15 cellular contexts compared by ENCODE assay signal in genomic region chr1:207755846-207756692, GRCh38. TPM values are rescaled to one million over a fixed set of nuclear protein-coding genes. Genes with fewer than 3 reads are reported as not detected.
A peak's percentile ranks its signal among the peaks of the same experiment; 100 is the strongest.
DNase-seq lines count a peak whose midpoint lies in the region; ATAC-seq and TF ChIP-seq lines count a peak whose summit lies in the region.
"Had no signal": no experiment of that assay in that cellular context is flagged by ENCODE, and none has a peak within 500 bp of the region (broad histone marks: within the 10 kb centered on the region; RNA-seq: fewer than 3 reads in every experiment).

No MANE protein-coding gene starts in this region.

- H3K4me1 Mint-ChIP-seq in activated T-cell treated with anti-CD3 and anti-CD28 coated beads, Interleukin-2, amount 50 U/mL, for 24 hours (ENCODE audit: low read depth): peaks cover 56% of the 10 kb centered on the region
- peaks cover 56% of the 10 kb centered on the region for H3K4me1 Mint-ChIP-seq in T-helper 17 cell

- H3K9me3 ChIP-seq in T-helper 17 cell (ENCODE audit: control insufficient read depth, low read length, poor library complexity, severe bottlenecking) (no peaks in the 10 kb centered on the region), spleen (no peaks in the 10 kb centered on the region)

- H3K27ac Mint-ChIP-seq in activated T-cell treated with anti-CD3 and anti-CD28 coated beads, Interleukin-2, amount 50 U/mL, for 24 hours: peak overlapping the region; percentile 74
- peak overlapping the region; percentile 92 for H3K27ac Mint-ChIP-seq in T-helper 17 cell

- ATAC-seq in T-helper 17 cell: no peak
- peak; percentile 42 for ATAC-seq in esophagus mucosa
- ATAC-seq in GM21717 (IDR thresholded peaks at IDR 0.05; ENCODE audit: unreplicated experiment): no peak
- ATAC-seq in GM21737 (IDR thresholded peaks at IDR 0.05; ENCODE audit: unreplicated experiment): no peak
- ATAC-seq: stimulated activated naive CD8-positive, alpha-beta T cell treated with anti-CD3 and anti-CD28 coated beads, Interleukin-15, amount 100 ng/mL, for 72 hours had no signal

- 70 to 82% (median 77%) methylated on average over 2 of the region's 2 CpGs for WGBS in spleen, 5 donors

- peak overlapping the region in 1 of 8 donors; percentile 26 for H3K4me3 ChIP-seq in spleen

- peaks cover 67% of the 10 kb centered on the region for H3K36me3 Mint-ChIP-seq in activated T-cell treated with anti-CD3 and anti-CD28 coated beads, Interleukin-2, amount 50 U/mL, for 24 hours (ENCODE audit: low read depth)
- H3K36me3 Mint-ChIP-seq in T-helper 17 cell (ENCODE audit: low read depth): peaks cover 7% of the 10 kb centered on the region

- H3K4me3 Mint-ChIP-seq in activated T-cell treated with anti-CD3 and anti-CD28 coated beads, Interleukin-2, amount 50 U/mL, for 24 hours: no peak overlapping the region
- peak overlapping the region; percentile 53 for H3K4me3 Mint-ChIP-seq in T-helper 17 cell
- H3K4me3 Mint-ChIP-seq: immature natural killer cell; stimulated activated naive CD8-positive, alpha-beta T cell treated with anti-CD3 and anti-CD28 coated beads, Interleukin-15, amount 100 ng/mL, for 72 hours had no signal

- TF ChIP-seq CTCF in spleen (IDR thresholded peaks at IDR 0.05 in 8 of 11, conservative IDR thresholded peaks at IDR 0.05 in 3 of 11): no peak

- no peak for TF ChIP-seq POLR2A in spleen (IDR thresholded peaks at IDR 0.05)

- no peaks in the 10 kb centered on the region for H3K27me3 Mint-ChIP-seq in activated T-cell treated with anti-CD3 and anti-CD28 coated beads, Interleukin-2, amount 50 U/mL, for 24 hours
- no peaks in the 10 kb centered on the region for H3K27me3 Mint-ChIP-seq in T-helper 17 cell
- H3K27me3 Mint-ChIP-seq: stimulated activated naive CD8-positive, alpha-beta T cell treated with anti-CD3 and anti-CD28 coated beads, Interleukin-15, amount 100 ng/mL, for 72 hours had no signal

- intact Hi-C loops in spleen (cut with DNase I; ENCODE audit: low total_unique reads): no loop called here

- no peaks in the 10 kb centered on the region for H3K27me3 ChIP-seq in spleen (replicated peaks in 1 of 7)
- H3K27me3 ChIP-seq: brain microvascular endothelial cell had no signal

- no peaks in the 10 kb centered on the region for H3K9me3 Mint-ChIP-seq in activated T-cell treated with anti-CD3 and anti-CD28 coated beads, Interleukin-2, amount 50 U/mL, for 24 hours
- H3K9me3 Mint-ChIP-seq: stimulated activated naive CD8-positive, alpha-beta T cell treated with anti-CD3 and anti-CD28 coated beads, Interleukin-15, amount 100 ng/mL, for 72 hours had no signal

- peaks cover 15 to 66% (median 42%) of the 10 kb centered on the region in 6 donors for H3K4me1 ChIP-seq in spleen

- no peak for DNase-seq in activated T-cell treated with anti-CD3 and anti-CD28 coated beads, Interleukin-2, amount 50 U/mL, for 24 hours
- DNase-seq in activated T-cell treated with anti-CD3 and anti-CD28 coated beads, Interleukin-2, amount 50 U/mL, for 1 hour: no peak
- DNase-seq in T-helper 17 cell (no peak), spleen (no peak), NCI-H1105 treated with DMSO at 0.1 percent for 48 hours (lab: John Stamatoyannopoulos, UW) (no peak)
- DNase-seq: brain microvascular endothelial cell; immature natural killer cell; NCI-H1436 treated with DMSO at 0.1 percent for 48 hours; NCI-H774; occipital lobe; stimulated activated CD4-positive, alpha-beta T cell treated with anti-CD3 and anti-CD28 coated beads, Interleukin-2, amount 100 ng/mL, for 24 hours; stimulated activated naive CD8-positive, alpha-beta T cell treated with anti-CD3 and anti-CD28 coated beads, Interleukin-15, amount 100 ng/mL, for 72 hours had no signal

- H3K27ac ChIP-seq in spleen: peak overlapping the region in 7 of 8 donors; percentile 7 to 98 (median 58)
- H3K27ac ChIP-seq: brain microvascular endothelial cell had no signal

- peaks cover 0 to 44% (median 28%) of the 10 kb centered on the region in 6 donors for H3K36me3 ChIP-seq in spleen

RNA-seq across cellular contexts. Expression of gene CD46, which starts 4.2 kb away (rescaled TPM):
- total RNA-seq in T-helper 17 cell: 100 to 1,000 TPM; 114 to 133 TPM
- 136 TPM for total RNA-seq in esophagus mucosa
- 100 to 1,000 TPM; 159 to 218 (median 199) TPM for total RNA-seq in spleen
- polyA plus RNA-seq in spleen: 10 to 100 TPM; 63.4 to 73.4 (median 64.8) TPM
